ENCODE assay signal across 9 cellular contexts in genomic region chr19:8149261-8150094, GRCh38. TPM values are rescaled to one million over a fixed set of nuclear protein-coding genes. Genes with fewer than 3 reads are reported as not detected.
DNase-seq lines count a peak whose midpoint lies in the region; ATAC-seq and TF ChIP-seq lines count a peak whose summit lies in the region.
"Had no signal": no experiment of that assay in that cellular context is flagged by ENCODE, and none has a peak within 500 bp of the region (broad histone marks: within the 10 kb centered on the region; RNA-seq: fewer than 3 reads in every experiment).

TSS of gene FBN3 (minus strand) at chr19:8149592. CDS start at chr19:8147480, 2,112 bp downstream.

- H3K27me3 Mint-ChIP-seq in activated CD4-positive, alpha-beta T cell treated with anti-CD3 and anti-CD28 coated beads for 36 hours: peaks cover 39% of the 10 kb centered on the region
- H3K27me3 Mint-ChIP-seq in stimulated activated memory B cell treated with anti-CD40 and anti-IgM and Interleukin-4, amounts not matched to agents 10 μg/mL and 1 μg/mL and 100 μg/mL, for 72 hours: peaks cover 85% of the 10 kb centered on the region

- TF ChIP-seq CTCF in Peyer's patch (IDR thresholded peaks at IDR 0.05): no peak

- H3K4me1 Mint-ChIP-seq in activated CD4-positive, alpha-beta T cell treated with anti-CD3 and anti-CD28 coated beads for 36 hours: peaks cover 5% of the 10 kb centered on the region
- H3K4me1 Mint-ChIP-seq in stimulated activated memory B cell treated with anti-CD40 and anti-IgM and Interleukin-4, amounts not matched to agents 10 μg/mL and 1 μg/mL and 100 μg/mL, for 72 hours: peaks cover 25% of the 10 kb centered on the region

- peak within 1 kb of the TSS; percentile 83 for H3K9ac ChIP-seq in iPS-18a (ENCODE audit: low read length)

- no peaks in the 10 kb centered on the region for H3K36me3 Mint-ChIP-seq in activated CD4-positive, alpha-beta T cell treated with anti-CD3 and anti-CD28 coated beads for 36 hours (ENCODE audit: low read depth)
- H3K36me3 Mint-ChIP-seq in stimulated activated memory B cell treated with anti-CD40 and anti-IgM and Interleukin-4, amounts not matched to agents 10 μg/mL and 1 μg/mL and 100 μg/mL, for 72 hours: no peaks in the 10 kb centered on the region

- CTCF ChIA-PET in activated CD4-positive, alpha-beta T cell treated with anti-CD3 and anti-CD28 coated beads for 36 hours (lab: Charles Lee): interaction anchor here (0.6 kb wide), 1 partner anchor 131 kb away, joined by 3 read pairs; no protein-coding TSS in a partner anchor

- ATAC-seq in activated CD4-positive, alpha-beta T cell treated with anti-CD3 and anti-CD28 coated beads for 36 hours: no peak
- ATAC-seq in stimulated activated memory B cell treated with anti-CD40 and anti-IgM and Interleukin-4, amounts not matched to agents 10 μg/mL and 1 μg/mL and 100 μg/mL, for 72 hours: peak; percentile 31
- no peak for ATAC-seq in GM19455 (IDR thresholded peaks at IDR 0.05; ENCODE audit: unreplicated experiment)
- ATAC-seq in GM21528 (IDR thresholded peaks at IDR 0.05; ENCODE audit: low FRiP score, unreplicated experiment): no peak

- TF ChIP-seq POLR2A in Peyer's patch (IDR thresholded peaks at IDR 0.05): no peak

- POLR2A ChIA-PET in activated CD4-positive, alpha-beta T cell treated with anti-CD3 and anti-CD28 coated beads for 36 hours (lab: Charles Lee): no interaction called here

- H3K27ac ChIP-seq in Peyer's patch (no peak within 1 kb of the TSS), iPS-18a (ENCODE audit: low read length) (peak within 1 kb of the TSS; percentile 13)

- no peaks in the 10 kb centered on the region for H3K9me3 Mint-ChIP-seq in activated CD4-positive, alpha-beta T cell treated with anti-CD3 and anti-CD28 coated beads for 36 hours (ENCODE audit: low read depth)
- no peaks in the 10 kb centered on the region for H3K9me3 Mint-ChIP-seq in stimulated activated memory B cell treated with anti-CD40 and anti-IgM and Interleukin-4, amounts not matched to agents 10 μg/mL and 1 μg/mL and 100 μg/mL, for 72 hours

- peaks cover 0 to 18% of the 10 kb centered on the region in 2 donors for H3K27me3 ChIP-seq in Peyer's patch
- no peaks in the 10 kb centered on the region for H3K27me3 ChIP-seq in iPS-18a (ENCODE audit: control insufficient read depth, insufficient read depth, low read length)

- peak; percentile 18 for DNase-seq in activated CD4-positive, alpha-beta T cell treated with anti-CD3 and anti-CD28 coated beads for 36 hours
- DNase-seq in activated CD4-positive, alpha-beta T cell treated with anti-CD3 and anti-CD28 coated beads, Interleukin-2, amount 50 U/mL, for 1 hour: no peak
- DNase-seq in Peyer's patch (no peak), NCI-H2196 (lab: John Stamatoyannopoulos, UW; ENCODE audit: unreplicated experiment) (no peak)

- H3K36me3 ChIP-seq in Peyer's patch: no peaks in the 10 kb centered on the region
- H3K36me3 ChIP-seq in iPS-18a (ENCODE audit: control insufficient read depth, low read depth, low read length): no peaks in the 10 kb centered on the region

- H3K27ac Mint-ChIP-seq in activated CD4-positive, alpha-beta T cell treated with anti-CD3 and anti-CD28 coated beads for 36 hours: no peak within 1 kb of the TSS
- H3K27ac Mint-ChIP-seq in stimulated activated memory B cell treated with anti-CD40 and anti-IgM and Interleukin-4, amounts not matched to agents 10 μg/mL and 1 μg/mL and 100 μg/mL, for 72 hours: no peak within 1 kb of the TSS

- H3K4me1 ChIP-seq in Peyer's patch: peaks cover 0 to 15% (median 6%) of the 10 kb centered on the region in 4 donors
- H3K4me1 ChIP-seq in iPS-18a (ENCODE audit: control insufficient read depth, low read depth, low read length): peaks cover 6% of the 10 kb centered on the region

- H3K9me3 ChIP-seq in Peyer's patch (no peaks in the 10 kb centered on the region), iPS-18a (ENCODE audit: control insufficient read depth, low read depth, low read length) (no peaks in the 10 kb centered on the region)

- intact Hi-C loops in activated CD4-positive, alpha-beta T cell treated with anti-CD3 and anti-CD28 coated beads for 36 hours (cut with DNase I, micrococcal nuclease): no loop called here

- H3K4me3 Mint-ChIP-seq in activated CD4-positive, alpha-beta T cell treated with anti-CD3 and anti-CD28 coated beads for 36 hours: no peak within 1 kb of the TSS
- peak within 1 kb of the TSS; percentile 51 for H3K4me3 Mint-ChIP-seq in stimulated activated memory B cell treated with anti-CD40 and anti-IgM and Interleukin-4, amounts not matched to agents 10 μg/mL and 1 μg/mL and 100 μg/mL, for 72 hours

- peak within 1 kb of the TSS in 3 of 4 donors; percentile 20 to 35 (median 35) for H3K4me3 ChIP-seq in Peyer's patch
- peak within 1 kb of the TSS; percentile 72 for H3K4me3 ChIP-seq in iPS-18a (ENCODE audit: low read length)

RNA-seq across cellular contexts. Expression of gene FBN3, which starts in this region (rescaled TPM):
- total RNA-seq in activated CD4-positive, alpha-beta T cell treated with anti-CD3 and anti-CD28 coated beads for 36 hours: not detected
- under 1 TPM in 1 of 4 donors, not detected in 3; 0.28 TPM for total RNA-seq in Peyer's patch
- total RNA-seq: M059J had no signal

Comparison
In these comparisons a context has a peak if more than half of its experiments do, and no peak if none do; other contexts are left out.
1. Peak in DNase-seq in activated CD4-positive, alpha-beta T cell treated with anti-CD3 and anti-CD28 coated beads for 36 hours; RNA of the gene not detected or under 1 TPM.